30 cellular contexts compared by ENCODE assay signal in genomic region chr5:28390341-28390740, GRCh38.
A peak's percentile ranks its signal among the peaks of the same experiment; 100 is the strongest.
DNase-seq lines count a peak whose midpoint lies in the region; ATAC-seq, FAIRE-seq and TF ChIP-seq lines count a peak whose summit lies in the region.
"Had no signal": no experiment of that assay in that cellular context is flagged by ENCODE, and none has a peak within 500 bp of the region (broad histone marks: within the 10 kb centered on the region; RNA-seq: fewer than 3 reads in every experiment).

No MANE protein-coding gene starts in this region.

- H2BK15ac ChIP-seq in mesendoderm (replicated peaks; ENCODE audit: low read depth) = no peak overlapping the region

- no peak overlapping the region for H3K4me3 ChIP-seq in A549
- no peak overlapping the region for H3K4me3 ChIP-seq in mesendoderm (ENCODE audit: low read length)
- H3K4me3 ChIP-seq: BLaER1, GM12878, PC-9, SJCRH30 had no signal

- no peak overlapping the region for H3K56ac ChIP-seq in mesendoderm (ENCODE audit: low read length)

- H2BK5ac ChIP-seq in mesendoderm (ENCODE audit: low read length) = no peak overlapping the region

- H3K27ac ChIP-seq in A549 = no peak overlapping the region
- H3K27ac ChIP-seq in mesendoderm (ENCODE audit: low read depth, low read length) = no peak overlapping the region
- H3K27ac ChIP-seq: BLaER1, PC-9, SJCRH30 had no signal

- POLR2A ChIA-PET in A549 (lab: Yijun Ruan, JAX) = no interaction called here

- no peak for ATAC-seq in A549
- ATAC-seq in GM21529 (IDR thresholded peaks at IDR 0.05; ENCODE audit: unreplicated experiment) = no peak
- no peak for ATAC-seq in stimulated activated naive B cell treated with anti-CD40 and anti-IgM and Interleukin-4, amounts not matched to agents 10 μg/mL and 1 μg/mL and 100 μg/mL, for 72 hours (replicated peaks)
- no peak for ATAC-seq in GM19452 (IDR thresholded peaks at IDR 0.05; ENCODE audit: unreplicated experiment)
- ATAC-seq: GM12878, HCT116, Right ventricle myocardium inferior, T-cell had no signal

- no peak overlapping the region for H3K18ac ChIP-seq in mesendoderm (ENCODE audit: low read length)

- CTCF ChIA-PET in A549 (lab: Yijun Ruan, JAX) = no interaction called here

- no peaks in the 10 kb centered on the region for H3K4me1 Mint-ChIP-seq in stimulated activated naive B cell treated with anti-CD40 and anti-IgM and Interleukin-4, amounts not matched to agents 10 μg/mL and 1 μg/mL and 100 μg/mL, for 72 hours
- H3K4me1 Mint-ChIP-seq: T-cell had no signal

- TF ChIP-seq RAD21 in A549 (conservative IDR thresholded peaks at IDR 0.05 in 1 of 2, IDR thresholded peaks at IDR 0.05 in 1 of 2) = no peak

- no peak overlapping the region for H4K8ac ChIP-seq in mesendoderm (ENCODE audit: low read depth, low read length)

- no peak overlapping the region for H3K4ac ChIP-seq in mesendoderm (ENCODE audit: low read depth, low read length)

- H3K27me3 ChIP-seq in mesendoderm (ENCODE audit: insufficient read depth, low read length, poor library complexity) = no peaks in the 10 kb centered on the region
- H3K27me3 ChIP-seq: BLaER1, SJCRH30 had no signal

- no peak overlapping the region for H2AK5ac ChIP-seq in mesendoderm (ENCODE audit: low read length)

- no peak overlapping the region for H3K4me3 Mint-ChIP-seq in stimulated activated naive B cell treated with anti-CD40 and anti-IgM and Interleukin-4, amounts not matched to agents 10 μg/mL and 1 μg/mL and 100 μg/mL, for 72 hours
- H3K4me3 Mint-ChIP-seq: CD4-positive, alpha-beta T cell; T-cell had no signal

- 56% methylated on average over 1 of the region's 1 CpG for WGBS in A549 (ENCODE audit: missing lambda C conversion rate)
- no CpG with 5 or more reads among the region's 1 CpG for WGBS in mesendoderm (ENCODE audit: extremely low coverage, insufficient coverage, low lambda C conversion rate)

- no peak for TF ChIP-seq POLR2A in A549 (IDR thresholded peaks at IDR 0.05; ENCODE audit: low read length)

- no peaks in the 10 kb centered on the region for H3K9me3 Mint-ChIP-seq in stimulated activated naive B cell treated with anti-CD40 and anti-IgM and Interleukin-4, amounts not matched to agents 10 μg/mL and 1 μg/mL and 100 μg/mL, for 72 hours

- peak overlapping the region; percentile 19 for H4K5ac ChIP-seq in mesendoderm (ENCODE audit: low read length)

- H3K27ac Mint-ChIP-seq in stimulated activated naive B cell treated with anti-CD40 and anti-IgM and Interleukin-4, amounts not matched to agents 10 μg/mL and 1 μg/mL and 100 μg/mL, for 72 hours = no peak overlapping the region
- H3K27ac Mint-ChIP-seq: CD4-positive, alpha-beta T cell; T-cell had no signal

- H3K9ac ChIP-seq in mesendoderm (ENCODE audit: low read length) = no peak overlapping the region
- H3K9ac ChIP-seq: BLaER1 had no signal

- H3K9me3 ChIP-seq in A549 = no peaks in the 10 kb centered on the region
- H3K9me3 ChIP-seq: BLaER1, SJCRH30 had no signal

- no peaks in the 10 kb centered on the region for H3K36me3 ChIP-seq in mesendoderm (ENCODE audit: control insufficient read depth, insufficient read depth, low read length)
- H3K36me3 ChIP-seq: BLaER1, SJCRH30 had no signal

- no peaks in the 10 kb centered on the region for H3K79me2 ChIP-seq in mesendoderm (ENCODE audit: control insufficient read depth, insufficient read depth, low read length)

- FAIRE-seq in A549 (lab: Jason Lieb, UNC) (peak; percentile 28), HTR-8/SVneo (lab: Jason Lieb, UNC) (peak; percentile 81)
- FAIRE-seq: GM12878 had no signal

- H3K27me3 Mint-ChIP-seq in stimulated activated naive B cell treated with anti-CD40 and anti-IgM and Interleukin-4, amounts not matched to agents 10 μg/mL and 1 μg/mL and 100 μg/mL, for 72 hours = no peaks in the 10 kb centered on the region
- H3K27me3 Mint-ChIP-seq: CD4-positive, alpha-beta T cell; T-cell had no signal

- H3K79me1 ChIP-seq in mesendoderm (ENCODE audit: low read length) = no peaks in the 10 kb centered on the region

- no peak overlapping the region for H3K23ac ChIP-seq in mesendoderm (ENCODE audit: low read length)

- H3K36me3 Mint-ChIP-seq in stimulated activated naive B cell treated with anti-CD40 and anti-IgM and Interleukin-4, amounts not matched to agents 10 μg/mL and 1 μg/mL and 100 μg/mL, for 72 hours = no peaks in the 10 kb centered on the region
- H3K36me3 Mint-ChIP-seq: T-cell had no signal

- DNase-seq in A549 (ENCODE audit: low read depth in 1 of 2, low spot score in 1 of 2) (no peak), HTR-8/SVneo (ENCODE audit: insufficient read length, low spot score) (no peak), NCI-H82 (lab: John Stamatoyannopoulos, UW) (peak; percentile 94), mesendoderm (peak; percentile 32), HuH-7 (ENCODE audit: low spot score) (no peak)
- no peak for DNase-seq in stimulated activated naive B cell treated with anti-CD40 and anti-IgM and Interleukin-4, amounts not matched to agents 10 μg/mL and 1 μg/mL and 100 μg/mL, for 72 hours
- DNase-seq: 8988T; CD4-positive, alpha-beta T cell; COR-L47; DMS 273 treated with DMSO at 0.1 percent for 48 hours; DMS79; EL; GDM1; GOT3; KBM-7; MV-4-11; NCI-H1694 treated with DMSO at 0.1 percent for 48 hours; NCI-H2171 treated with DMSO at 0.1 percent for 48 hours; NCI-H345; NCI-H510A treated with DMSO at 0.1 percent for 48 hours; NCI-H774; PC-9; SJCRH30; T-cell had no signal

- H2BK120ac ChIP-seq in mesendoderm (ENCODE audit: low read depth, low read length) = no peak overlapping the region

- TF ChIP-seq CTCF in A549 (IDR thresholded peaks at IDR 0.05) = no peak

- TF ChIP-seq EP300 in A549 (IDR thresholded peaks at IDR 0.05) = no peak

- H3K4me2 ChIP-seq in A549 (no peak overlapping the region), mesendoderm (ENCODE audit: low read length) (no peak overlapping the region)
- H3K4me2 ChIP-seq: BLaER1, PC-9 had no signal

- H3K4me1 ChIP-seq in A549 (no peaks in the 10 kb centered on the region), mesendoderm (ENCODE audit: control insufficient read depth, low read depth, low read length) (no peaks in the 10 kb centered on the region)
- H3K4me1 ChIP-seq: BLaER1, SJCRH30 had no signal

TF ChIP-seq in A549, 52 proteins besides CTCF, POLR2A, EP300 and RAD21:
- TF ChIP-seq FOSB (CRISPR knock-in tag; IDR thresholded peaks at IDR 0.05) = no peak
- TF ChIP-seq TP53 (CRISPR knock-in tag; IDR thresholded peaks at IDR 0.05) = no peak
- TF ChIP-seq ZC3H11A (IDR thresholded peaks at IDR 0.05) = no peak
- TF ChIP-seq ELK1 (IDR thresholded peaks at IDR 0.05; ENCODE audit: low read depth, low read length) = no peak
- no peak for TF ChIP-seq HOXB13 (CRISPR knock-in tag; IDR thresholded peaks at IDR 0.05; ENCODE audit: low read depth)
- no peak for TF ChIP-seq EHF (CRISPR knock-in tag; IDR thresholded peaks at IDR 0.05)
- TF ChIP-seq MYC (IDR thresholded peaks at IDR 0.05; ENCODE audit: borderline replicate concordance, low read length) = no peak
- TF ChIP-seq USF2 (IDR thresholded peaks at IDR 0.05) = no peak
- no peak for TF ChIP-seq NFE2L2 (conservative IDR thresholded peaks at IDR 0.05; ENCODE audit: low read length)
- TF ChIP-seq PBX3 (IDR thresholded peaks at IDR 0.05) = no peak
- TF ChIP-seq MAFK (IDR thresholded peaks at IDR 0.05; ENCODE audit: partially characterized antibody) = no peak
- TF ChIP-seq HOXA7 (CRISPR knock-in tag; IDR thresholded peaks at IDR 0.05) = no peak
- no peak for TF ChIP-seq PHF8 (IDR thresholded peaks at IDR 0.05; ENCODE audit: borderline replicate concordance, low read depth)
- TF ChIP-seq JUNB (IDR thresholded peaks at IDR 0.05) = no peak

Comparison
In these comparisons a context has a peak if more than half of its experiments do, and no peak if none do; other contexts are left out.
1. DNase-seq: peak in NCI-H82 (single experiment) and mesendoderm (single experiment); none in A549 (0 of 2), HTR-8/SVneo (single experiment), stimulated activated naive B cell treated with anti-CD40 and anti-IgM and Interleukin-4, amounts not matched to agents 10 μg/mL and 1 μg/mL and 100 μg/mL, for 72 hours (single experiment) and HuH-7 (single experiment).